Comparison of ENCODE assay signal across 20 cellular contexts in the genomic region with DNA sequence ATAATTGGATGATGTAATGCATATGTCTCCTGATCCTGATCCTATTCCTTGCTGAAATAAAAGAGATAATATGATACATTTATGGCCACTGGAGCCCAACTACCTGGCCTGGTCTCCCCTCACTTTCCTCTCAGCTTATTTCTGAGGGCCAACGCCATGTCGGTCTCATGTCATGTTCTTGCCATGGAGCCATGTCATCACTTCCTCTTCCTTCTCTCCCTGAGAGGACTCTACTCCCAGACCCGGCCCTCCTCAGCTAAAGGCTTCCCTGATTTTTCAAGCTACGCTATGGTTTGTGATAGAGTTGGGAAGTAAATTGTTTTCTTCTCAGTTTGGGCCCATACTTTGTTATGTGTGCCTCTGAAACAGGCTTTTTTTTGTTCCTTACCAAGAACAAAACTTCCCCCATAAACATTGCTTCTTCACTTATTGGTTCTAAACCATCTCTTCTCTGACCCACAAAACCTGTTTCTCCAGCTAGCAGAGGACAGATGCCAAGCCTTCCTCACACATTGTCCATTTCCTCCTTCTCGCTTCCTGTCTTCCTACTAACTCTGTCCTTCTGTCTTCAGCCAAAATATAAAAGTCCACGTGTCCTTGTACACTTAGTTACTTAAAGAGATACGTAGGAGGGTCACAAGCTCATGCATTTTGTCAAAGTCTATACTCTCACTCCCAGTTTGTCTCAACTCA.
DNase-seq lines count a peak whose midpoint lies in the region; ATAC-seq, FAIRE-seq and TF ChIP-seq lines count a peak whose summit lies in the region.
"Had no signal": no experiment of that assay in that cellular context is flagged by ENCODE, and none has a peak within 500 bp of the region (broad histone marks: within the 10 kb centered on the region; RNA-seq: fewer than 3 reads in every experiment).

No MANE protein-coding gene starts in this region.

- intact Hi-C loops in breast epithelium (cut with DNase I; ENCODE audit: low total_unique reads) (no loop called here), MCF 10A (cut with micrococcal nuclease) (no loop called here), mucosa of descending colon (cut with DNase I, micrococcal nuclease) (no loop called here)

- DNase-seq in breast epithelium (ENCODE audit: low spot score in 2 of 2) = peak in 1 of 2 donors; percentile 46
- no peak for DNase-seq in MCF 10A (ENCODE audit: unreplicated experiment)
- DNase-seq in bronchial epithelial cell (ENCODE audit: low read depth) = peak; percentile 39
- DNase-seq in mucosa of descending colon = peak in 1 of 3 donors; percentile 68
- no peak for DNase-seq in activated CD8-positive, alpha-beta memory T cell treated with anti-CD3 and anti-CD28 coated beads for 24 hours
- no peak for DNase-seq in activated T-cell treated with anti-CD3 and anti-CD28 coated beads, Interleukin-2, amount 50 U/mL, for 4 hours
- no peak for DNase-seq in stimulated activated CD4-positive, alpha-beta T cell treated with anti-CD3 and anti-CD28 coated beads, Interleukin-1b, Interleukin-23, amount 100 ng/mL, for 48 hours
- DNase-seq: COR-L47, DMS79, H9, KG1, MM.1S, NCI-H2029, NCI-H510A, RPMI8226 had no signal

- TF ChIP-seq POLR2A in breast epithelium (IDR thresholded peaks at IDR 0.05) = no peak

- BruUV-seq in MCF 10A (replicated peaks; lab: Mats Ljungman, UMichigan) = no TSS peak

- no peak overlapping the region for H3K27ac Mint-ChIP-seq in MCF 10A (ENCODE audit: low read depth, unreplicated experiment)
- no peak overlapping the region for H3K27ac Mint-ChIP-seq in activated T-helper 17 cell treated with anti-CD3 and anti-CD28 coated beads, Interleukin-2, amount 50 U/mL, for 72 hours
- H3K27ac Mint-ChIP-seq: CD14-positive monocyte, H9 had no signal

- no peaks in the 10 kb centered on the region for H3K4me1 ChIP-seq in breast epithelium
- peaks cover 8% of the 10 kb centered on the region for H3K4me1 ChIP-seq in mucosa of descending colon (ENCODE audit: low read depth)

- ATAC-seq in mucosa of descending colon = peak; percentile 94
- no peak for ATAC-seq in activated T-helper 17 cell treated with anti-CD3 and anti-CD28 coated beads, Interleukin-2, amount 50 U/mL, for 72 hours (replicated peaks)
- ATAC-seq in activated T-cell treated with anti-CD3 and anti-CD28 coated beads, Interleukin-2, amount 50 U/mL, for 4 hours = no peak
- ATAC-seq: GM12878 had no signal

- H3K27me3 ChIP-seq in breast epithelium (no peaks in the 10 kb centered on the region), bronchial epithelial cell (ENCODE audit: control insufficient read depth, insufficient read depth, low read length) (no peaks in the 10 kb centered on the region)

- no peaks in the 10 kb centered on the region for H3K36me3 Mint-ChIP-seq in MCF 10A (ENCODE audit: insufficient read depth, unreplicated experiment)
- no peaks in the 10 kb centered on the region for H3K36me3 Mint-ChIP-seq in activated T-helper 17 cell treated with anti-CD3 and anti-CD28 coated beads, Interleukin-2, amount 50 U/mL, for 72 hours (ENCODE audit: low read depth)
- no peaks in the 10 kb centered on the region for H3K36me3 Mint-ChIP-seq in activated T-cell treated with anti-CD3 and anti-CD28 coated beads, Interleukin-2, amount 50 U/mL, for 4 hours (ENCODE audit: insufficient read depth)
- H3K36me3 Mint-ChIP-seq: CD14-positive monocyte had no signal

- H3K9me3 ChIP-seq in breast epithelium = no peaks in the 10 kb centered on the region
- H3K9me3 ChIP-seq in mucosa of descending colon = no peaks in the 10 kb centered on the region

- no peak overlapping the region for H3K4me3 Mint-ChIP-seq in MCF 10A (ENCODE audit: unreplicated experiment)
- no peak overlapping the region for H3K4me3 Mint-ChIP-seq in activated T-helper 17 cell treated with anti-CD3 and anti-CD28 coated beads, Interleukin-2, amount 50 U/mL, for 72 hours
- H3K4me3 Mint-ChIP-seq in activated T-cell treated with anti-CD3 and anti-CD28 coated beads, Interleukin-2, amount 50 U/mL, for 4 hours = no peak overlapping the region
- H3K4me3 Mint-ChIP-seq: CD14-positive monocyte, H9 had no signal

- H3K4me3 ChIP-seq in breast epithelium (no peak overlapping the region), bronchial epithelial cell (ENCODE audit: low read depth, low read length) (no peak overlapping the region), mucosa of descending colon (no peak overlapping the region)
- H3K4me3 ChIP-seq: GM12878 had no signal

- FAIRE-seq in bronchial epithelial cell (lab: Jason Lieb, UNC) = no peak
- FAIRE-seq: A204.1, GM12878 had no signal

- POLR2A ChIA-PET in MCF 10A (lab: Yijun Ruan, JAX) = no interaction called here

- no peaks in the 10 kb centered on the region for H3K9me3 Mint-ChIP-seq in MCF 10A (ENCODE audit: unreplicated experiment)
- peaks cover 10% of the 10 kb centered on the region for H3K9me3 Mint-ChIP-seq in activated T-helper 17 cell treated with anti-CD3 and anti-CD28 coated beads, Interleukin-2, amount 50 U/mL, for 72 hours
- H3K9me3 Mint-ChIP-seq in activated T-cell treated with anti-CD3 and anti-CD28 coated beads, Interleukin-2, amount 50 U/mL, for 4 hours = peaks cover 11% of the 10 kb centered on the region
- H3K9me3 Mint-ChIP-seq: H9 had no signal

- H3K4me1 Mint-ChIP-seq in MCF 10A (ENCODE audit: insufficient read depth, unreplicated experiment) = no peaks in the 10 kb centered on the region
- H3K4me1 Mint-ChIP-seq in activated T-helper 17 cell treated with anti-CD3 and anti-CD28 coated beads, Interleukin-2, amount 50 U/mL, for 72 hours = no peaks in the 10 kb centered on the region
- H3K4me1 Mint-ChIP-seq in activated T-cell treated with anti-CD3 and anti-CD28 coated beads, Interleukin-2, amount 50 U/mL, for 4 hours (ENCODE audit: low read depth) = no peaks in the 10 kb centered on the region
- H3K4me1 Mint-ChIP-seq: CD14-positive monocyte, H9 had no signal

- no peaks in the 10 kb centered on the region for H3K36me3 ChIP-seq in breast epithelium
- H3K36me3 ChIP-seq in bronchial epithelial cell (ENCODE audit: control insufficient read depth, insufficient read depth, low read length) = no peaks in the 10 kb centered on the region
- no peaks in the 10 kb centered on the region for H3K36me3 ChIP-seq in mucosa of descending colon (ENCODE audit: low read depth)

- TF ChIP-seq CTCF in breast epithelium (IDR thresholded peaks at IDR 0.05) = no peak
- no peak for TF ChIP-seq CTCF in MCF 10A (IDR thresholded peaks at IDR 0.05; ENCODE audit: unreplicated experiment)
- no peak for TF ChIP-seq CTCF in bronchial epithelial cell (IDR thresholded peaks at IDR 0.05; ENCODE audit: insufficient read depth, low read length, severe bottlenecking)
- no peak for TF ChIP-seq CTCF in mucosa of descending colon (IDR thresholded peaks at IDR 0.05)

- H3K27me3 Mint-ChIP-seq in MCF 10A (ENCODE audit: insufficient read depth, unreplicated experiment) = no peaks in the 10 kb centered on the region
- no peaks in the 10 kb centered on the region for H3K27me3 Mint-ChIP-seq in activated T-helper 17 cell treated with anti-CD3 and anti-CD28 coated beads, Interleukin-2, amount 50 U/mL, for 72 hours
- no peaks in the 10 kb centered on the region for H3K27me3 Mint-ChIP-seq in activated T-cell treated with anti-CD3 and anti-CD28 coated beads, Interleukin-2, amount 50 U/mL, for 4 hours (ENCODE audit: low read depth)

- CTCF ChIA-PET in MCF 10A (lab: Yijun Ruan, JAX) = no interaction called here

- H3K27ac ChIP-seq in breast epithelium = peak overlapping the region; percentile 64 to 66
- H3K27ac ChIP-seq: HL-60 had no signal
